Comparison of ENCODE assay signal across 1 cellular context in genomic region chr3:127068111-127068810, GRCh38.
TF ChIP-seq lines count a peak whose summit lies in the region.

No MANE protein-coding gene starts in this region.

TF ChIP-seq in HepG2, 621 proteins besides CTCF, POLR2A, EP300 and RAD21 (continued from another document):
- TF ChIP-seq, protein P1, sequence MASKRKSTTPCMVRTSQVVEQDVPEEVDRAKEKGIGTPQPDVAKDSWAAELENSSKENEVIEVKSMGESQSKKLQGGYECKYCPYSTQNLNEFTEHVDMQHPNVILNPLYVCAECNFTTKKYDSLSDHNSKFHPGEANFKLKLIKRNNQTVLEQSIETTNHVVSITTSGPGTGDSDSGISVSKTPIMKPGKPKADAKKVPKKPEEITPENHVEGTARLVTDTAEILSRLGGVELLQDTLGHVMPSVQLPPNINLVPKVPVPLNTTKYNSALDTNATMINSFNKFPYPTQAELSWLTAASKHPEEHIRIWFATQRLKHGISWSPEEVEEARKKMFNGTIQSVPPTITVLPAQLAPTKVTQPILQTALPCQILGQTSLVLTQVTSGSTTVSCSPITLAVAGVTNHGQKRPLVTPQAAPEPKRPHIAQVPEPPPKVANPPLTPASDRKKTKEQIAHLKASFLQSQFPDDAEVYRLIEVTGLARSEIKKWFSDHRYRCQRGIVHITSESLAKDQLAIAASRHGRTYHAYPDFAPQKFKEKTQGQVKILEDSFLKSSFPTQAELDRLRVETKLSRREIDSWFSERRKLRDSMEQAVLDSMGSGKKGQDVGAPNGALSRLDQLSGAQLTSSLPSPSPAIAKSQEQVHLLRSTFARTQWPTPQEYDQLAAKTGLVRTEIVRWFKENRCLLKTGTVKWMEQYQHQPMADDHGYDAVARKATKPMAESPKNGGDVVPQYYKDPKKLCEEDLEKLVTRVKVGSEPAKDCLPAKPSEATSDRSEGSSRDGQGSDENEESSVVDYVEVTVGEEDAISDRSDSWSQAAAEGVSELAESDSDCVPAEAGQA (IDR thresholded peaks at IDR 0.05; ENCODE audit: low read depth), result no peak
- TF ChIP-seq, protein P1 (CRISPR knock-in tag; IDR thresholded peaks at IDR 0.05; ENCODE audit: borderline replicate concordance), result no peak
- TF ChIP-seq NFKB2 (CRISPR knock-in tag; IDR thresholded peaks at IDR 0.05; ENCODE audit: borderline replicate concordance), result no peak
- TF ChIP-seq YY1 (IDR thresholded peaks at IDR 0.05; ENCODE audit: insufficient read depth, insufficient replicate concordance, low read depth, low read length), result no peak
- TF ChIP-seq ZNF776 (CRISPR knock-in tag; IDR thresholded peaks at IDR 0.05), result no peak
- no peak for TF ChIP-seq ZNF230 (CRISPR knock-in tag; IDR thresholded peaks at IDR 0.05)
- no peak for TF ChIP-seq HOXA5 (CRISPR knock-in tag; IDR thresholded peaks at IDR 0.05)
- no peak for TF ChIP-seq ZNF749 (CRISPR knock-in tag; IDR thresholded peaks at IDR 0.05; ENCODE audit: borderline replicate concordance)
- TF ChIP-seq RARG (CRISPR knock-in tag; IDR thresholded peaks at IDR 0.05; ENCODE audit: low read depth), result no peak
- no peak for TF ChIP-seq PAX8 (CRISPR knock-in tag; IDR thresholded peaks at IDR 0.05; ENCODE audit: borderline replicate concordance)
TF ChIP-seq in HepG2: peak in this region for 0.
